In the genomic region with DNA sequence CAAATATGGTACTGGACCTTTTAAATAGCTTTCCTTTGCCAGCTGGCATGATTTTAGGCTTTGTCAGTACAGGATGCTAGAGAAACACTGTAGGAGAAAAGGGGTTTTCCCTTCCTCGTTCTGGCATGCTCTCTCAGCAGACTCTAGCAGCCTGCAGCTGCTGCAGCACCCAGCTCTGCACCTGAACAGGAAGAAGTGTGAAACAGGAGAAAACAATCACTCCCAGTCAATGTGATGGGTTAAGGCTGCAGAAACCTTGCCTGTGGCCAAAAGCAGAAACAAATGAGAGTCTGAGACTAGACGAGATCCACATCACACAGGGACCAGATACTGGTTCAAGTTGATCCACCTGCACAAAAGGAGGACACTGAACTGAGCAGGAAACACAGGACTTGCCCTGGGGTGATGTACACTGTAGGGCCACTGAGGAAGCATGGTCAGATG, we compare ENCODE assay signal across 8 cellular contexts. TPM values are rescaled to one million over a fixed set of nuclear protein-coding genes. Genes with fewer than 3 reads are reported as not detected.
DNase-seq lines count a peak whose midpoint lies in the region; ATAC-seq and TF ChIP-seq lines count a peak whose summit lies in the region.

No MANE protein-coding gene starts in this region.

- no peaks in the 10 kb centered on the region for H3K36me3 Mint-ChIP-seq in activated CD8-positive, alpha-beta T cell treated with anti-CD3 and anti-CD28 coated beads for 36 hours (ENCODE audit: low read depth)

- DNase-seq in ELF-1 (ENCODE audit: low read depth, low spot score) (peak; percentile 55), head of caudate nucleus (peak in 26 of 42 donors; percentile 2 to 68 (median 22)), upper lobe of left lung (peak in 1 of 2 donors; percentile 50), HT-29 (ENCODE audit: low spot score) (no peak), medulla oblongata (ENCODE audit: extremely low spot score) (no peak)
- peak; percentile 60 for DNase-seq in Jurkat, Clone E6-1 (ENCODE audit: low read depth, low spot score)
- peak; percentile 51 for DNase-seq in activated CD8-positive, alpha-beta T cell treated with anti-CD3 and anti-CD28 coated beads for 36 hours

- no peaks in the 10 kb centered on the region for H3K9me3 ChIP-seq in upper lobe of left lung

- peaks cover 0 to 9% (median 6%) of the 10 kb centered on the region in 4 donors for H3K4me1 ChIP-seq in upper lobe of left lung

- no peaks in the 10 kb centered on the region for H3K27me3 Mint-ChIP-seq in activated CD8-positive, alpha-beta T cell treated with anti-CD3 and anti-CD28 coated beads for 36 hours

- H3K9me3 Mint-ChIP-seq in activated CD8-positive, alpha-beta T cell treated with anti-CD3 and anti-CD28 coated beads for 36 hours = no peaks in the 10 kb centered on the region

- no peak overlapping the region for H3K27ac ChIP-seq in upper lobe of left lung

- H3K27ac Mint-ChIP-seq in activated CD8-positive, alpha-beta T cell treated with anti-CD3 and anti-CD28 coated beads for 36 hours = peak overlapping the region; percentile 48

- no peaks in the 10 kb centered on the region for H3K36me3 ChIP-seq in upper lobe of left lung

- intact Hi-C loops in activated CD8-positive, alpha-beta T cell treated with anti-CD3 and anti-CD28 coated beads for 36 hours (cut with micrococcal nuclease) = no loop called here
- intact Hi-C loops in head of caudate nucleus (cut with DNase I) = no loop called here

- no peaks in the 10 kb centered on the region for H3K27me3 ChIP-seq in upper lobe of left lung

- WGBS in upper lobe of left lung, 2 donors = 2 to 5% methylated on average over 2 of the region's 2 CpGs

- no peak overlapping the region for H3K4me3 ChIP-seq in Jurkat, Clone E6-1 (ENCODE audit: low read length)
- no peak overlapping the region for H3K4me3 ChIP-seq in upper lobe of left lung

- no peak for TF ChIP-seq POLR2A in upper lobe of left lung (IDR thresholded peaks at IDR 0.05)

- CTCF ChIA-PET in activated CD8-positive, alpha-beta T cell treated with anti-CD3 and anti-CD28 coated beads for 36 hours (lab: Charles Lee) = interaction anchor here (0.7 to 3.5 kb wide), 5 partner anchors 13 to 376 kb away, joined by 3 to 17 read pairs (median 3); no protein-coding TSS in a partner anchor

- peak overlapping the region; percentile 30 for H3K4me3 Mint-ChIP-seq in activated CD8-positive, alpha-beta T cell treated with anti-CD3 and anti-CD28 coated beads for 36 hours

- POLR2A ChIA-PET in activated CD8-positive, alpha-beta T cell treated with anti-CD3 and anti-CD28 coated beads for 36 hours (lab: Charles Lee) = no interaction called here

- no peak for TF ChIP-seq EP300 in upper lobe of left lung (IDR thresholded peaks at IDR 0.05)

- ATAC-seq in GM21390 (IDR thresholded peaks at IDR 0.05; ENCODE audit: unreplicated experiment) (peak; percentile 96), upper lobe of left lung (ENCODE audit: low FRiP score in 2 of 2) (peak; percentile 23 to 73)
- ATAC-seq in activated CD8-positive, alpha-beta T cell treated with anti-CD3 and anti-CD28 coated beads for 36 hours = peak; percentile 93

- H3K4me1 Mint-ChIP-seq in activated CD8-positive, alpha-beta T cell treated with anti-CD3 and anti-CD28 coated beads for 36 hours (ENCODE audit: low read depth) = peaks cover 33% of the 10 kb centered on the region

- no peak for TF ChIP-seq CTCF in activated CD8-positive, alpha-beta T cell treated with anti-CD3 and anti-CD28 coated beads for 36 hours (IDR thresholded peaks at IDR 0.05)
- TF ChIP-seq CTCF in upper lobe of left lung (IDR thresholded peaks at IDR 0.05) = no peak

RNA-seq across cellular contexts. Expression of a gene that starts 21.2 kb away (rescaled TPM):
- 2.5 TPM for polyA plus RNA-seq in Jurkat, Clone E6-1 (2012; ENCODE audit: insufficient read depth, insufficient read length)
- 1 to 10 TPM; 1.1 to 1.6 TPM for total RNA-seq in activated CD8-positive, alpha-beta T cell treated with anti-CD3 and anti-CD28 coated beads for 36 hours
- 1 to 10 TPM; 1.2 to 4.2 (median 2.5) TPM for total RNA-seq in upper lobe of left lung
- total RNA-seq in HT-29 (2014; rRNA removed; shearing (Covaris generic)) = 0.91 and 1.5 TPM in 2 replicates

RNA-seq across cellular contexts. Expression of a gene that starts 42.7 kb away (rescaled TPM):
- 84.0 TPM for polyA plus RNA-seq in Jurkat, Clone E6-1 (2012; ENCODE audit: insufficient read depth, insufficient read length)
- total RNA-seq in activated CD8-positive, alpha-beta T cell treated with anti-CD3 and anti-CD28 coated beads for 36 hours = 10 to 100 TPM; 54.0 to 54.6 TPM
- 10 to 100 TPM; 11.3 to 32.2 (median 22.1) TPM for total RNA-seq in upper lobe of left lung
- 63.9 and 70.0 TPM in 2 replicates for total RNA-seq in HT-29 (2014; rRNA removed; shearing (Covaris generic))

RNA-seq across cellular contexts. Expression of a gene that starts 42.9 kb away (rescaled TPM):
- 401 TPM for polyA plus RNA-seq in Jurkat, Clone E6-1 (2012; ENCODE audit: insufficient read depth, insufficient read length)
- 100 to 1,000 TPM; 341 to 342 TPM for total RNA-seq in activated CD8-positive, alpha-beta T cell treated with anti-CD3 and anti-CD28 coated beads for 36 hours
- total RNA-seq in upper lobe of left lung = 100 to 1,000 TPM in 4 of 6 donors, 10 to 100 TPM in 2; 38.8 to 149 (median 132) TPM
- 282 and 311 TPM in 2 replicates for total RNA-seq in HT-29 (2014; rRNA removed; shearing (Covaris generic))

Comparison
In these comparisons a context has a peak if more than half of its experiments do, and no peak if none do; other contexts are left out.
1. DNase-seq: peak in ELF-1 (single experiment), Jurkat, Clone E6-1 (single experiment), activated CD8-positive, alpha-beta T cell treated with anti-CD3 and anti-CD28 coated beads for 36 hours (single experiment) and head of caudate nucleus (26 of 42); none in HT-29 (single experiment) and medulla oblongata (single experiment).
2. Peak in every context shown above with its lines, with median percentiles within 50 percentile points of each other: ATAC-seq.